2 cellular contexts compared by ENCODE assay signal in the genomic region with DNA sequence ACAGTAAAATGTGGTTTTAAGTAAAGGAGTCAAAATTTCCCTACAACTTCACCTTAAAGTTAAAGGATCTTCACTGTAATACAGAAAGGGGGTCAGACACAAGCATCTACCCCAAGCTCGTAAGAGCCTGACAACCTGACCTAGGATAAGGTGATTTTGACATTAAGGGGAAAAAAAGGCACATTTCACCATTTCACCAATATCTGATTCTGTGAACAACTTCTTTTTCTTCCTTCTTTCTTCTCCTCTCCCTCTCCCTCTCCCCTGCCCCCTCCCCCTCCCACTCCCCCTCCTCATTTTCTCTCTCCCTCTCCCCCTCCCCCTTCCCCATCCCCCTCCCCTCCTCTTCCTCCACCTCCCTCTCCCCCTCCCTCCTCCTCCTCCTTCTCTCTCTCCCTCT.
A peak's percentile ranks its signal among the peaks of the same experiment; 100 is the strongest.
TF ChIP-seq lines count a peak whose summit lies in the region.

No MANE protein-coding gene starts in this region.

TF ChIP-seq in HepG2, 621 proteins besides CTCF, POLR2A, EP300 and RAD21 (continued from another document):
- no peak for TF ChIP-seq NFATC3 (CRISPR knock-in tag; IDR thresholded peaks at IDR 0.05)
- TF ChIP-seq HNRNPK (IDR thresholded peaks at IDR 0.05; ENCODE audit: low read depth, low read length, poor library complexity, severe bottlenecking), result peak; percentile 95

TF ChIP-seq in K562, 482 proteins besides CTCF, POLR2A, EP300 and RAD21 (continued from another document):
- TF ChIP-seq CLOCK (CRISPR knock-in tag; IDR thresholded peaks at IDR 0.05; ENCODE audit: borderline replicate concordance), result no peak
- peak; percentile 49 for TF ChIP-seq HNRNPK (IDR thresholded peaks at IDR 0.05; ENCODE audit: low read depth, low read length, poor library complexity, severe bottlenecking)
- peak; percentile 54 for TF ChIP-seq PCBP2 (IDR thresholded peaks at IDR 0.05; ENCODE audit: low read depth, low read length, poor library complexity, severe bottlenecking)
- TF ChIP-seq, protein P1, sequence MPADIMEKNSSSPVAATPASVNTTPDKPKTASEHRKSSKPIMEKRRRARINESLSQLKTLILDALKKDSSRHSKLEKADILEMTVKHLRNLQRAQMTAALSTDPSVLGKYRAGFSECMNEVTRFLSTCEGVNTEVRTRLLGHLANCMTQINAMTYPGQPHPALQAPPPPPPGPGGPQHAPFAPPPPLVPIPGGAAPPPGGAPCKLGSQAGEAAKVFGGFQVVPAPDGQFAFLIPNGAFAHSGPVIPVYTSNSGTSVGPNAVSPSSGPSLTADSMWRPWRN (IDR thresholded peaks at IDR 0.05; ENCODE audit: low read depth), result no peak
- TF ChIP-seq HNRNPH1 (optimal IDR thresholded peaks at IDR 0.05; ENCODE audit: low read depth, low read length), result no peak
- TF ChIP-seq, protein P2, sequence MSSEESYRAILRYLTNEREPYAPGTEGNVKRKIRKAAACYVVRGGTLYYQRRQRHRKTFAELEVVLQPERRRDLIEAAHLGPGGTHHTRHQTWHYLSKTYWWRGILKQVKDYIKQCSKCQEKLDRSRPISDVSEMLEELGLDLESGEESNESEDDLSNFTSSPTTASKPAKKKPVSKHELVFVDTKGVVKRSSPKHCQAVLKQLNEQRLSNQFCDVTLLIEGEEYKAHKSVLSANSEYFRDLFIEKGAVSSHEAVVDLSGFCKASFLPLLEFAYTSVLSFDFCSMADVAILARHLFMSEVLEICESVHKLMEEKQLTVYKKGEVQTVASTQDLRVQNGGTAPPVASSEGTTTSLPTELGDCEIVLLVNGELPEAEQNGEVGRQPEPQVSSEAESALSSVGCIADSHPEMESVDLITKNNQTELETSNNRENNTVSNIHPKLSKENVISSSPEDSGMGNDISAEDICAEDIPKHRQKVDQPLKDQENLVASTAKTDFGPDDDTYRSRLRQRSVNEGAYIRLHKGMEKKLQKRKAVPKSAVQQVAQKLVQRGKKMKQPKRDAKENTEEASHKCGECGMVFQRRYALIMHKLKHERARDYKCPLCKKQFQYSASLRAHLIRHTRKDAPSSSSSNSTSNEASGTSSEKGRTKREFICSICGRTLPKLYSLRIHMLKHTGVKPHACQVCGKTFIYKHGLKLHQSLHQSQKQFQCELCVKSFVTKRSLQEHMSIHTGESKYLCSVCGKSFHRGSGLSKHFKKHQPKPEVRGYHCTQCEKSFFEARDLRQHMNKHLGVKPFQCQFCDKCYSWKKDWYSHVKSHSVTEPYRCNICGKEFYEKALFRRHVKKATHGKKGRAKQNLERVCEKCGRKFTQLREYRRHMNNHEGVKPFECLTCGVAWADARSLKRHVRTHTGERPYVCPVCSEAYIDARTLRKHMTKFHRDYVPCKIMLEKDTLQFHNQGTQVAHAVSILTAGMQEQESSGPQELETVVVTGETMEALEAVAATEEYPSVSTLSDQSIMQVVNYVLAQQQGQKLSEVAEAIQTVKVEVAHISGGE (CRISPR knock-in tag; IDR thresholded peaks at IDR 0.05), result no peak
TF ChIP-seq in K562: peak in this region for 2.
